Comparison of ENCODE assay signal across 2 cellular contexts in the genomic region with DNA sequence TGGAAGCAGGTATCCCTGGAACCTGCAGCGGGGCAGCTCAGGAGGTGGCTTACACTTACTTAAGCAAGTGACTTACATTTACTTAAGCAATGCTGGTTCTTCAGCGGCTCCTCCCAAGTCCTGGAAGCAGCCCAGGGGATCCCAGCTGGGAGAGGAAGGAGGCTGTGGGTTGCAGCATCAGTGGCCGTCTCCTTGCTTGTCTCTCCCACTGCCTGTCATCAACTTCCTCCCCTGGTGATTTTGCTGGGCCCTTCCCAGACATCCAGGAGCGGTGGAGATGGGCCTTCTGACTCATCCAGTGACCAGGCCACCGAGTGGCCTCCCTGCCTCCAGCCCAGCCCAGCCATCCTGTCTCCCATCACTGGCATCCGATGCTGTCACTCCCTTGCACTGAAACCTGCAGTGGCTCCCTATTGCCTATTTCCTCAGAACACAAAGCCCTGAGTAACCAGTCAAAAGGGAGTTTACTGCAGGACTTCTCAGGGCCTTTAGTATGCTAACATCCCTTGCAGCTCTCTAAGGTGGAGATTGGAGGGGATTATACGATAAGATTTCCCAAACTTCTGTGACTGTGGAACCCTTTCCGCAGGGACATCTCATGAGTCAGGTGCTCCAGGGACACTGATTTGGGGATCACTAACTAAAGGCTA.
TF ChIP-seq lines count a peak whose summit lies in the region.

No MANE protein-coding gene starts in this region.

TF ChIP-seq in WTC11, 78 proteins besides CTCF, POLR2A, EP300 and RAD21:
- TF ChIP-seq, protein P1, sequence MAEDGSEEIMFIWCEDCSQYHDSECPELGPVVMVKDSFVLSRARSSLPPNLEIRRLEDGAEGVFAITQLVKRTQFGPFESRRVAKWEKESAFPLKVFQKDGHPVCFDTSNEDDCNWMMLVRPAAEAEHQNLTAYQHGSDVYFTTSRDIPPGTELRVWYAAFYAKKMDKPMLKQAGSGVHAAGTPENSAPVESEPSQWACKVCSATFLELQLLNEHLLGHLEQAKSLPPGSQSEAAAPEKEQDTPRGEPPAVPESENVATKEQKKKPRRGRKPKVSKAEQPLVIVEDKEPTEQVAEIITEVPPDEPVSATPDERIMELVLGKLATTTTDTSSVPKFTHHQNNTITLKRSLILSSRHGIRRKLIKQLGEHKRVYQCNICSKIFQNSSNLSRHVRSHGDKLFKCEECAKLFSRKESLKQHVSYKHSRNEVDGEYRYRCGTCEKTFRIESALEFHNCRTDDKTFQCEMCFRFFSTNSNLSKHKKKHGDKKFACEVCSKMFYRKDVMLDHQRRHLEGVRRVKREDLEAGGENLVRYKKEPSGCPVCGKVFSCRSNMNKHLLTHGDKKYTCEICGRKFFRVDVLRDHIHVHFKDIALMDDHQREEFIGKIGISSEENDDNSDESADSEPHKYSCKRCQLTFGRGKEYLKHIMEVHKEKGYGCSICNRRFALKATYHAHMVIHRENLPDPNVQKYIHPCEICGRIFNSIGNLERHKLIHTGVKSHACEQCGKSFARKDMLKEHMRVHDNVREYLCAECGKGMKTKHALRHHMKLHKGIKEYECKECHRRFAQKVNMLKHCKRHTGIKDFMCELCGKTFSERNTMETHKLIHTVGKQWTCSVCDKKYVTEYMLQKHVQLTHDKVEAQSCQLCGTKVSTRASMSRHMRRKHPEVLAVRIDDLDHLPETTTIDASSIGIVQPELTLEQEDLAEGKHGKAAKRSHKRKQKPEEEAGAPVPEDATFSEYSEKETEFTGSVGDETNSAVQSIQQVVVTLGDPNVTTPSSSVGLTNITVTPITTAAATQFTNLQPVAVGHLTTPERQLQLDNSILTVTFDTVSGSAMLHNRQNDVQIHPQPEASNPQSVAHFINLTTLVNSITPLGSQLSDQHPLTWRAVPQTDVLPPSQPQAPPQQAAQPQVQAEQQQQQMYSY (CRISPR knock-in tag; IDR thresholded peaks at IDR 0.05) = peak; percentile 58
- TF ChIP-seq NR1H2 (CRISPR knock-in tag; IDR thresholded peaks at IDR 0.05) = no peak

TF ChIP-seq in GM23338, 12 proteins besides CTCF, POLR2A, EP300 and RAD21 (continued from another document):
- TF ChIP-seq, protein P2, sequence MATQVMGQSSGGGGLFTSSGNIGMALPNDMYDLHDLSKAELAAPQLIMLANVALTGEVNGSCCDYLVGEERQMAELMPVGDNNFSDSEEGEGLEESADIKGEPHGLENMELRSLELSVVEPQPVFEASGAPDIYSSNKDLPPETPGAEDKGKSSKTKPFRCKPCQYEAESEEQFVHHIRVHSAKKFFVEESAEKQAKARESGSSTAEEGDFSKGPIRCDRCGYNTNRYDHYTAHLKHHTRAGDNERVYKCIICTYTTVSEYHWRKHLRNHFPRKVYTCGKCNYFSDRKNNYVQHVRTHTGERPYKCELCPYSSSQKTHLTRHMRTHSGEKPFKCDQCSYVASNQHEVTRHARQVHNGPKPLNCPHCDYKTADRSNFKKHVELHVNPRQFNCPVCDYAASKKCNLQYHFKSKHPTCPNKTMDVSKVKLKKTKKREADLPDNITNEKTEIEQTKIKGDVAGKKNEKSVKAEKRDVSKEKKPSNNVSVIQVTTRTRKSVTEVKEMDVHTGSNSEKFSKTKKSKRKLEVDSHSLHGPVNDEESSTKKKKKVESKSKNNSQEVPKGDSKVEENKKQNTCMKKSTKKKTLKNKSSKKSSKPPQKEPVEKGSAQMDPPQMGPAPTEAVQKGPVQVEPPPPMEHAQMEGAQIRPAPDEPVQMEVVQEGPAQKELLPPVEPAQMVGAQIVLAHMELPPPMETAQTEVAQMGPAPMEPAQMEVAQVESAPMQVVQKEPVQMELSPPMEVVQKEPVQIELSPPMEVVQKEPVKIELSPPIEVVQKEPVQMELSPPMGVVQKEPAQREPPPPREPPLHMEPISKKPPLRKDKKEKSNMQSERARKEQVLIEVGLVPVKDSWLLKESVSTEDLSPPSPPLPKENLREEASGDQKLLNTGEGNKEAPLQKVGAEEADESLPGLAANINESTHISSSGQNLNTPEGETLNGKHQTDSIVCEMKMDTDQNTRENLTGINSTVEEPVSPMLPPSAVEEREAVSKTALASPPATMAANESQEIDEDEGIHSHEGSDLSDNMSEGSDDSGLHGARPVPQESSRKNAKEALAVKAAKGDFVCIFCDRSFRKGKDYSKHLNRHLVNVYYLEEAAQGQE (IDR thresholded peaks at IDR 0.05; ENCODE audit: unreplicated experiment) = no peak
- TF ChIP-seq JUNB (IDR thresholded peaks at IDR 0.05; ENCODE audit: unreplicated experiment) = no peak
- TF ChIP-seq ZNF114 (CRISPR knock-in tag; IDR thresholded peaks at IDR 0.05) = no peak
- no peak for TF ChIP-seq EZH2 (IDR thresholded peaks at IDR 0.05; ENCODE audit: low read depth, unreplicated experiment)
- no peak for TF ChIP-seq ZNF331 (CRISPR knock-in tag; IDR thresholded peaks at IDR 0.05; ENCODE audit: low read depth)
- TF ChIP-seq EZH2phosphoT487 (IDR thresholded peaks at IDR 0.05; ENCODE audit: unreplicated experiment) = no peak
- TF ChIP-seq, protein P3, sequence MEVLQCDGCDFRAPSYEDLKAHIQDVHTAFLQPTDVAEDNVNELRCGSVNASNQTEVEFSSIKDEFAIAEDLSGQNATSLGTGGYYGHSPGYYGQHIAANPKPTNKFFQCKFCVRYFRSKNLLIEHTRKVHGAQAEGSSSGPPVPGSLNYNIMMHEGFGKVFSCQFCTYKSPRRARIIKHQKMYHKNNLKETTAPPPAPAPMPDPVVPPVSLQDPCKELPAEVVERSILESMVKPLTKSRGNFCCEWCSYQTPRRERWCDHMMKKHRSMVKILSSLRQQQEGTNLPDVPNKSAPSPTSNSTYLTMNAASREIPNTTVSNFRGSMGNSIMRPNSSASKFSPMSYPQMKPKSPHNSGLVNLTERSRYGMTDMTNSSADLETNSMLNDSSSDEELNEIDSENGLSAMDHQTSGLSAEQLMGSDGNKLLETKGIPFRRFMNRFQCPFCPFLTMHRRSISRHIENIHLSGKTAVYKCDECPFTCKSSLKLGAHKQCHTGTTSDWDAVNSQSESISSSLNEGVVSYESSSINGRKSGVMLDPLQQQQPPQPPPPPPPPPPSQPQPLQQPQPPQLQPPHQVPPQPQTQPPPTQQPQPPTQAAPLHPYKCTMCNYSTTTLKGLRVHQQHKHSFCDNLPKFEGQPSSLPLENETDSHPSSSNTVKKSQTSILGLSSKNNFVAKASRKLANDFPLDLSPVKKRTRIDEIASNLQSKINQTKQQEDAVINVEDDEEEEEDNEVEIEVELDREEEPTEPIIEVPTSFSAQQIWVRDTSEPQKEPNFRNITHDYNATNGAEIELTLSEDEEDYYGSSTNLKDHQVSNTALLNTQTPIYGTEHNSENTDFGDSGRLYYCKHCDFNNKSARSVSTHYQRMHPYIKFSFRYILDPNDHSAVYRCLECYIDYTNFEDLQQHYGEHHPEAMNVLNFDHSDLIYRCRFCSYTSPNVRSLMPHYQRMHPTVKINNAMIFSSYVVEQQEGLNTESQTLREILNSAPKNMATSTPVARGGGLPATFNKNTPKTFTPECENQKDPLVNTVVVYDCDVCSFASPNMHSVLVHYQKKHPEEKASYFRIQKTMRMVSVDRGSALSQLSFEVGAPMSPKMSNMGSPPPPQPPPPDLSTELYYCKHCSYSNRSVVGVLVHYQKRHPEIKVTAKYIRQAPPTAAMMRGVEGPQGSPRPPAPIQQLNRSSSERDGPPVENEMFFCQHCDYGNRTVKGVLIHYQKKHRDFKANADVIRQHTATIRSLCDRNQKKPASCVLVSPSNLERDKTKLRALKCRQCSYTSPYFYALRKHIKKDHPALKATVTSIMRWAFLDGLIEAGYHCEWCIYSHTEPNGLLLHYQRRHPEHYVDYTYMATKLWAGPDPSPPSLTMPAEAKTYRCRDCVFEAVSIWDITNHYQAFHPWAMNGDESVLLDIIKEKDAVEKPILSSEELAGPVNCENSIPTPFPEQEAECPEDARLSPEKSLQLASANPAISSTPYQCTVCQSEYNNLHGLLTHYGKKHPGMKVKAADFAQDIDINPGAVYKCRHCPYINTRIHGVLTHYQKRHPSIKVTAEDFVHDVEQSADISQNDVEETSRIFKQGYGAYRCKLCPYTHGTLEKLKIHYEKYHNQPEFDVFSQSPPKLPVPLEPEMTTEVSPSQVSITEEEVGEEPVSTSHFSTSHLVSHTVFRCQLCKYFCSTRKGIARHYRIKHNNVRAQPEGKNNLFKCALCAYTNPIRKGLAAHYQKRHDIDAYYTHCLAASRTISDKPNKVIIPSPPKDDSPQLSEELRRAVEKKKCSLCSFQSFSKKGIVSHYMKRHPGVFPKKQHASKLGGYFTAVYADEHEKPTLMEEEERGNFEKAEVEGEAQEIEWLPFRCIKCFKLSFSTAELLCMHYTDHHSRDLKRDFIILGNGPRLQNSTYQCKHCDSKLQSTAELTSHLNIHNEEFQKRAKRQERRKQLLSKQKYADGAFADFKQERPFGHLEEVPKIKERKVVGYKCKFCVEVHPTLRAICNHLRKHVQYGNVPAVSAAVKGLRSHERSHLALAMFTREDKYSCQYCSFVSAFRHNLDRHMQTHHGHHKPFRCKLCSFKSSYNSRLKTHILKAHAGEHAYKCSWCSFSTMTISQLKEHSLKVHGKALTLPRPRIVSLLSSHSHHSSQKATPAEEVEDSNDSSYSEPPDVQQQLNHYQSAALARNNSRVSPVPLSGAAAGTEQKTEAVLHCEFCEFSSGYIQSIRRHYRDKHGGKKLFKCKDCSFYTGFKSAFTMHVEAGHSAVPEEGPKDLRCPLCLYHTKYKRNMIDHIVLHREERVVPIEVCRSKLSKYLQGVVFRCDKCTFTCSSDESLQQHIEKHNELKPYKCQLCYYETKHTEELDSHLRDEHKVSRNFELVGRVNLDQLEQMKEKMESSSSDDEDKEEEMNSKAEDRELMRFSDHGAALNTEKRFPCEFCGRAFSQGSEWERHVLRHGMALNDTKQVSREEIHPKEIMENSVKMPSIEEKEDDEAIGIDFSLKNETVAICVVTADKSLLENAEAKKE (CRISPR knock-in tag; IDR thresholded peaks at IDR 0.05) = no peak
- TF ChIP-seq POLR2AphosphoS5 (IDR thresholded peaks at IDR 0.05; ENCODE audit: low read depth) = no peak
- no peak for TF ChIP-seq CREB1 (CRISPR knock-in tag; IDR thresholded peaks at IDR 0.05; ENCODE audit: low read depth)
- TF ChIP-seq, protein P4, sequence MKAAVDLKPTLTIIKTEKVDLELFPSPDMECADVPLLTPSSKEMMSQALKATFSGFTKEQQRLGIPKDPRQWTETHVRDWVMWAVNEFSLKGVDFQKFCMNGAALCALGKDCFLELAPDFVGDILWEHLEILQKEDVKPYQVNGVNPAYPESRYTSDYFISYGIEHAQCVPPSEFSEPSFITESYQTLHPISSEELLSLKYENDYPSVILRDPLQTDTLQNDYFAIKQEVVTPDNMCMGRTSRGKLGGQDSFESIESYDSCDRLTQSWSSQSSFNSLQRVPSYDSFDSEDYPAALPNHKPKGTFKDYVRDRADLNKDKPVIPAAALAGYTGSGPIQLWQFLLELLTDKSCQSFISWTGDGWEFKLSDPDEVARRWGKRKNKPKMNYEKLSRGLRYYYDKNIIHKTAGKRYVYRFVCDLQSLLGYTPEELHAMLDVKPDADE (IDR thresholded peaks at IDR 0.05) = no peak
- no peak for TF ChIP-seq NANOG (IDR thresholded peaks at IDR 0.05; ENCODE audit: borderline replicate concordance)
